ENCODE assay signal across 13 cellular contexts in the genomic region with DNA sequence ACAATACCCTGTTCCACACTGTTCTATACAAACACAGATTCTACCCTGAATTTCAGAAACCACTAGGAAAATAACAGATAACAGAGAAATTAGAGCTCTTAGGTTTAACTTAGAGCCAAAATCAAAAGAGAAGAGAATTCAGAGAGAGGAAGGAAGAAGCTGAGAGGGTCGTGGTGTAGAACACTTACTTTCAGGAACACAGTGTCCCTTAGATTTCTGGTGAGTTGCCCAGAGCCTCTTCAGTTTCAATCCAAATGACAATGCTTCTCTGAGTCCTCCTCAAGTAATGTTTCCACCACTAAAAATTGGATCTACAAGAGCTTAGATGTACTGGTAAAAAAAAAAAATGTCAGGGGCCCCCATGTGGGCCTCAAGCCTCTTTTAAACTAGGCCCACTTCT. TPM values are rescaled to one million over a fixed set of nuclear protein-coding genes. Genes with fewer than 3 reads are reported as not detected.
DNase-seq lines count a peak whose midpoint lies in the region; ATAC-seq, FAIRE-seq and TF ChIP-seq lines count a peak whose summit lies in the region.
"Had no signal": no experiment of that assay in that cellular context is flagged by ENCODE, and none has a peak within 500 bp of the region (broad histone marks: within the 10 kb centered on the region; RNA-seq: fewer than 3 reads in every experiment).

No MANE protein-coding gene starts in this region.

- no peak for FAIRE-seq in small intestine (lab: Jason Lieb, UNC)
- FAIRE-seq: bronchial epithelial cell had no signal

- no peaks in the 10 kb centered on the region for H3K27me3 ChIP-seq in small intestine (ENCODE audit: control insufficient read depth in 2 of 2, insufficient read depth in 2 of 2, low read length in 2 of 2)

- H3K4me1 ChIP-seq in small intestine (ENCODE audit: control insufficient read depth in 2 of 2, insufficient read depth in 1 of 2, low read depth in 1 of 2, low read length in 1 of 2), result peaks cover 4 to 8% of the 10 kb centered on the region in 2 donors

- H3K36me3 ChIP-seq in small intestine (ENCODE audit: control insufficient read depth in 2 of 2, insufficient read depth in 2 of 2, low read length in 2 of 2), result peaks cover 0 to 2% of the 10 kb centered on the region in 2 donors

- intact Hi-C loops in activated T-helper 2 cell treated with anti-CD3 and anti-CD28 coated beads, Interferon-gamma antibody, Interleukin-2, Interleukin-4, amounts not matched to agents 10 μg/mL and 5 μg/mL and 100 μg/mL, durations not matched to agents 14 hours and 24 hours and 36 hours (cut with micrococcal nuclease), result no loop called here
- intact Hi-C loops in left ventricle myocardium superior (cut with micrococcal nuclease), result loop anchor here (5.0 to 10.0 kb wide), 2 partner anchors 91 to 97 kb away; partner anchors contain the start of gene GXYLT1

- ATAC-seq in left ventricle myocardium superior (peak; percentile 70), GM21619 (IDR thresholded peaks at IDR 0.05; ENCODE audit: unreplicated experiment) (no peak), GM19452 (IDR thresholded peaks at IDR 0.05; ENCODE audit: unreplicated experiment) (no peak), HG02623 (IDR thresholded peaks at IDR 0.05; ENCODE audit: unreplicated experiment) (no peak)

- H3K4me3 Mint-ChIP-seq in activated T-helper 2 cell treated with anti-CD3 and anti-CD28 coated beads, Interferon-gamma antibody, Interleukin-2, Interleukin-4, amounts not matched to agents 10 μg/mL and 5 μg/mL and 100 μg/mL, durations not matched to agents 14 hours and 24 hours and 36 hours (ENCODE audit: low read depth), result peak overlapping the region; percentile 61
- H3K4me3 Mint-ChIP-seq: activated B cell treated with CpG ODN at 0.5 μM for 24 hours had no signal

- DNase-seq in GM20000 (ENCODE audit: low spot score) (peak; percentile 28), left ventricle myocardium superior (no peak), small intestine (peak; percentile 9), putamen (ENCODE audit: low spot score) (no peak)
- no peak for DNase-seq in activated T-helper 2 cell treated with anti-CD3 and anti-CD28 coated beads, Interferon-gamma antibody, Interleukin-2, Interleukin-4, amounts not matched to agents 10 μg/mL and 5 μg/mL and 100 μg/mL, durations not matched to agents 14 hours and 24 hours and 36 hours (ENCODE audit: low spot score)
- DNase-seq: activated B cell treated with CpG ODN at 0.5 μM for 24 hours, NCI-H524, trophoblast cell had no signal

- H3K27ac ChIP-seq in small intestine (ENCODE audit: low read depth in 1 of 2, low read length in 1 of 2), result peak overlapping the region in 1 of 2 donors; percentile 76
- H3K27ac ChIP-seq: HL-60 had no signal

- no peaks in the 10 kb centered on the region for H3K9me3 Mint-ChIP-seq in activated T-helper 2 cell treated with anti-CD3 and anti-CD28 coated beads, Interferon-gamma antibody, Interleukin-2, Interleukin-4, amounts not matched to agents 10 μg/mL and 5 μg/mL and 100 μg/mL, durations not matched to agents 14 hours and 24 hours and 36 hours
- H3K9me3 Mint-ChIP-seq: activated B cell treated with CpG ODN at 0.5 μM for 24 hours had no signal

- no peaks in the 10 kb centered on the region for H3K9me3 ChIP-seq in small intestine (ENCODE audit: control insufficient read depth, low read depth)

- H3K27ac Mint-ChIP-seq in activated T-helper 2 cell treated with anti-CD3 and anti-CD28 coated beads, Interferon-gamma antibody, Interleukin-2, Interleukin-4, amounts not matched to agents 10 μg/mL and 5 μg/mL and 100 μg/mL, durations not matched to agents 14 hours and 24 hours and 36 hours, result no peak overlapping the region
- H3K27ac Mint-ChIP-seq: activated B cell treated with CpG ODN at 0.5 μM for 24 hours had no signal

- no peaks in the 10 kb centered on the region for H3K27me3 Mint-ChIP-seq in activated T-helper 2 cell treated with anti-CD3 and anti-CD28 coated beads, Interferon-gamma antibody, Interleukin-2, Interleukin-4, amounts not matched to agents 10 μg/mL and 5 μg/mL and 100 μg/mL, durations not matched to agents 14 hours and 24 hours and 36 hours (ENCODE audit: low read depth)
- H3K27me3 Mint-ChIP-seq: activated B cell treated with CpG ODN at 0.5 μM for 24 hours had no signal

- H3K4me3 ChIP-seq in small intestine (ENCODE audit: low read depth in 1 of 2, low read length in 2 of 2), result no peak overlapping the region

- WGBS in small intestine, 3 donors, result 5 to 13% (median 11%) methylated on average over 1 of the region's 1 CpG

- peaks cover 42% of the 10 kb centered on the region for H3K4me1 Mint-ChIP-seq in activated T-helper 2 cell treated with anti-CD3 and anti-CD28 coated beads, Interferon-gamma antibody, Interleukin-2, Interleukin-4, amounts not matched to agents 10 μg/mL and 5 μg/mL and 100 μg/mL, durations not matched to agents 14 hours and 24 hours and 36 hours (ENCODE audit: low read depth)

- peaks cover 42% of the 10 kb centered on the region for H3K36me3 Mint-ChIP-seq in activated T-helper 2 cell treated with anti-CD3 and anti-CD28 coated beads, Interferon-gamma antibody, Interleukin-2, Interleukin-4, amounts not matched to agents 10 μg/mL and 5 μg/mL and 100 μg/mL, durations not matched to agents 14 hours and 24 hours and 36 hours (ENCODE audit: low read depth)

- no peak for TF ChIP-seq CTCF in GM20000 (IDR thresholded peaks at IDR 0.05; ENCODE audit: extremely low read depth, missing control alignments)

RNA-seq across cellular contexts. Expression of gene YAF2, which starts 2.6 kb away (rescaled TPM):
- 40.6 and 43.7 TPM in 2 replicates for total RNA-seq in activated T-helper 2 cell treated with anti-CD3 and anti-CD28 coated beads, Interferon-gamma antibody, Interleukin-2, Interleukin-4, amounts not matched to agents 10 μg/mL and 5 μg/mL and 100 μg/mL, durations not matched to agents 14 hours and 24 hours and 36 hours
- 62.7 TPM for total RNA-seq in left ventricle myocardium superior
- polyA plus RNA-seq in small intestine, result 10 to 100 TPM in 2 of 3 donors, 1 to 10 TPM in 1; 8.9 to 96.2 (median 34.2) TPM

Comparison
In these comparisons a context has a peak if more than half of its experiments do, and no peak if none do; other contexts are left out.
1. DNase-seq: peak in GM20000 (single experiment) and small intestine (single experiment); none in activated T-helper 2 cell treated with anti-CD3 and anti-CD28 coated beads, Interferon-gamma antibody, Interleukin-2, Interleukin-4, amounts not matched to agents 10 μg/mL and 5 μg/mL and 100 μg/mL, durations not matched to agents 14 hours and 24 hours and 36 hours (single experiment), left ventricle myocardium superior (single experiment) and putamen (single experiment).